In the genomic region with DNA sequence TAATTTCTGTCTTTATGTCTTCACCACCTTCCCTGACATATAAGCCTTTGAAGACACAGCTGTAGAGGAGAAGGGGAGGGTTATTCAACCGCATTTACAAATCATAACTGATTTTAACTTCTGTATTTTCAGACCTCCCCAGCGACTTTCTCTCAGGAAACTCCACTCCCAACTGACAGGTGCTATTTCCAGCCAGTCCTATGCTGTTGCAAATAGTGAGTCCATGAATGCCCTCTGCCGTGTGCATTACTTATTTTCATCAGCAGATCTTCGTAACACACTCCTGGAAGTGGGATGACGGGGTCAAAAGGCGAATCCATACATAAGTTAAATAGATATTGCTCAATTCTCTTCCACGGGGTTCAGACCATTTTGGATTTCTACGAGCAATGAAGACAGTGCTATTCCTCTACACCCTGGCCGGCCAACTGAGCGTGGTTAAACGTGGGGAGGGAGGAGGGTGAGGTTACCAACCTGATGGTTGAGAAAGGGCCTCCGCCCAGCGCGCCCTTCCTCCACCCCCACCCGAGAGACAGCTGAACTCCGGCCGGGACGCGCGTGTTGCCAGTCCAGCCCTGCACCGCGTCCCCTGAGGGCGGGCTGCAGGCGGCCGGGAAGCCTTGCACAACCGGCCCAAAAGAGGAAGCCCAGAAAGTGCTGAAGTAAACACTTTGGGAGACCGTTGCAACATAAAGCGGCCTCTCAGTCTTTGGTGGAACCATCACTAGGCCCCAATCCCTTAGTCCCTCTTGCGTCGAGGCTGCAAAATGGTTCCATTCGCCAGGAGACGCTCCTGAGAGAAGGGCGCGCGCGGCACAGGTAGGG, we compare ENCODE assay signal across 1 cellular context.
A peak's percentile ranks its signal among the peaks of the same experiment; 100 is the strongest.
TF ChIP-seq lines count a peak whose summit lies in the region.

A gene with protein sequence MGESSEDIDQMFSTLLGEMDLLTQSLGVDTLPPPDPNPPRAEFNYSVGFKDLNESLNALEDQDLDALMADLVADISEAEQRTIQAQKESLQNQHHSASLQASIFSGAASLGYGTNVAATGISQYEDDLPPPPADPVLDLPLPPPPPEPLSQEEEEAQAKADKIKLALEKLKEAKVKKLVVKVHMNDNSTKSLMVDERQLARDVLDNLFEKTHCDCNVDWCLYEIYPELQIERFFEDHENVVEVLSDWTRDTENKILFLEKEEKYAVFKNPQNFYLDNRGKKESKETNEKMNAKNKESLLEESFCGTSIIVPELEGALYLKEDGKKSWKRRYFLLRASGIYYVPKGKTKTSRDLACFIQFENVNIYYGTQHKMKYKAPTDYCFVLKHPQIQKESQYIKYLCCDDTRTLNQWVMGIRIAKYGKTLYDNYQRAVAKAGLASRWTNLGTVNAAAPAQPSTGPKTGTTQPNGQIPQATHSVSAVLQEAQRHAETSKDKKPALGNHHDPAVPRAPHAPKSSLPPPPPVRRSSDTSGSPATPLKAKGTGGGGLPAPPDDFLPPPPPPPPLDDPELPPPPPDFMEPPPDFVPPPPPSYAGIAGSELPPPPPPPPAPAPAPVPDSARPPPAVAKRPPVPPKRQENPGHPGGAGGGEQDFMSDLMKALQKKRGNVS (plus strand): TSS at position 705 of the 825 bp plus-strand sequence. CDS start 53,986 bp downstream, outside the sequence.

TF ChIP-seq in K562, 482 proteins besides CTCF, POLR2A, EP300 and RAD21:
- TF ChIP-seq MAFG (tag; conservative IDR thresholded peaks at IDR 0.05) (peak; percentile 50), POLR2B (IDR thresholded peaks at IDR 0.05; ENCODE audit: low read depth, partially characterized antibody) (no peak), TFAM (CRISPR knock-in tag; conservative IDR thresholded peaks at IDR 0.05) (no peak), IFI16 (CRISPR knock-in tag; IDR thresholded peaks at IDR 0.05) (no peak), ZNF778 (CRISPR knock-in tag; IDR thresholded peaks at IDR 0.05) (no peak), MAFF (IDR thresholded peaks at IDR 0.05; ENCODE audit: low read length) (peak; percentile 10; the same call in 1 of the 2 replicates), PTTG1 (tag; IDR thresholded peaks at IDR 0.05; ENCODE audit: low read depth) (no peak), ZBED1 (IDR thresholded peaks at IDR 0.05) (no peak), BCOR (IDR thresholded peaks at IDR 0.05) (no peak), ZNF212 (CRISPR knock-in tag; IDR thresholded peaks at IDR 0.05) (no peak), ZZZ3 (IDR thresholded peaks at IDR 0.05) (no peak), ZNF232 (CRISPR knock-in tag; IDR thresholded peaks at IDR 0.05) (no peak), ZSCAN32 (CRISPR knock-in tag; IDR thresholded peaks at IDR 0.05) (no peak), CEBPG (CRISPR knock-in tag; IDR thresholded peaks at IDR 0.05) (no peak), CEBPG (tag; conservative IDR thresholded peaks at IDR 0.05 in 1 of 2, IDR thresholded peaks at IDR 0.05 in 1 of 2) (no peak; a peak in 1 of 4 replicates), ZC3H11A (IDR thresholded peaks at IDR 0.05; ENCODE audit: low read depth, low read length) (no peak), GTF2F1 (IDR thresholded peaks at IDR 0.05; ENCODE audit: low read depth, low read length) (no peak), ZNF146 (CRISPR knock-in tag; IDR thresholded peaks at IDR 0.05; ENCODE audit: unreplicated experiment) (no peak), SPI1 (IDR thresholded peaks at IDR 0.05; ENCODE audit: borderline replicate concordance, low read depth, low read length) (peak; percentile 75; the same call in 1 of the 2 replicates), CREM (IDR thresholded peaks at IDR 0.05; ENCODE audit: low read depth) (no peak), CEBPB (tag; IDR thresholded peaks at IDR 0.05) (peak; percentile 85), TCFL5 (CRISPR knock-in tag; conservative IDR thresholded peaks at IDR 0.05) (no peak)
- TF ChIP-seq, protein P1, sequence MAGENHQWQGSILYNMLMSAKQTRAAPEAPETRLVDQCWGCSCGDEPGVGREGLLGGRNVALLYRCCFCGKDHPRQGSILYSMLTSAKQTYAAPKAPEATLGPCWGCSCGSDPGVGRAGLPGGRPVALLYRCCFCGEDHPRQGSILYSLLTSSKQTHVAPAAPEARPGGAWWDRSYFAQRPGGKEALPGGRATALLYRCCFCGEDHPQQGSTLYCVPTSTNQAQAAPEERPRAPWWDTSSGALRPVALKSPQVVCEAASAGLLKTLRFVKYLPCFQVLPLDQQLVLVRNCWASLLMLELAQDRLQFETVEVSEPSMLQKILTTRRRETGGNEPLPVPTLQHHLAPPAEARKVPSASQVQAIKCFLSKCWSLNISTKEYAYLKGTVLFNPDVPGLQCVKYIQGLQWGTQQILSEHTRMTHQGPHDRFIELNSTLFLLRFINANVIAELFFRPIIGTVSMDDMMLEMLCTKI (IDR thresholded peaks at IDR 0.05; ENCODE audit: partially characterized antibody): no peak
- TF ChIP-seq, protein P2, sequence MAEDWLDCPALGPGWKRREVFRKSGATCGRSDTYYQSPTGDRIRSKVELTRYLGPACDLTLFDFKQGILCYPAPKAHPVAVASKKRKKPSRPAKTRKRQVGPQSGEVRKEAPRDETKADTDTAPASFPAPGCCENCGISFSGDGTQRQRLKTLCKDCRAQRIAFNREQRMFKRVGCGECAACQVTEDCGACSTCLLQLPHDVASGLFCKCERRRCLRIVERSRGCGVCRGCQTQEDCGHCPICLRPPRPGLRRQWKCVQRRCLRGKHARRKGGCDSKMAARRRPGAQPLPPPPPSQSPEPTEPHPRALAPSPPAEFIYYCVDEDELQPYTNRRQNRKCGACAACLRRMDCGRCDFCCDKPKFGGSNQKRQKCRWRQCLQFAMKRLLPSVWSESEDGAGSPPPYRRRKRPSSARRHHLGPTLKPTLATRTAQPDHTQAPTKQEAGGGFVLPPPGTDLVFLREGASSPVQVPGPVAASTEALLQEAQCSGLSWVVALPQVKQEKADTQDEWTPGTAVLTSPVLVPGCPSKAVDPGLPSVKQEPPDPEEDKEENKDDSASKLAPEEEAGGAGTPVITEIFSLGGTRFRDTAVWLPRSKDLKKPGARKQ (CRISPR knock-in tag; IDR thresholded peaks at IDR 0.05): no peak
- TF ChIP-seq, protein P3, sequence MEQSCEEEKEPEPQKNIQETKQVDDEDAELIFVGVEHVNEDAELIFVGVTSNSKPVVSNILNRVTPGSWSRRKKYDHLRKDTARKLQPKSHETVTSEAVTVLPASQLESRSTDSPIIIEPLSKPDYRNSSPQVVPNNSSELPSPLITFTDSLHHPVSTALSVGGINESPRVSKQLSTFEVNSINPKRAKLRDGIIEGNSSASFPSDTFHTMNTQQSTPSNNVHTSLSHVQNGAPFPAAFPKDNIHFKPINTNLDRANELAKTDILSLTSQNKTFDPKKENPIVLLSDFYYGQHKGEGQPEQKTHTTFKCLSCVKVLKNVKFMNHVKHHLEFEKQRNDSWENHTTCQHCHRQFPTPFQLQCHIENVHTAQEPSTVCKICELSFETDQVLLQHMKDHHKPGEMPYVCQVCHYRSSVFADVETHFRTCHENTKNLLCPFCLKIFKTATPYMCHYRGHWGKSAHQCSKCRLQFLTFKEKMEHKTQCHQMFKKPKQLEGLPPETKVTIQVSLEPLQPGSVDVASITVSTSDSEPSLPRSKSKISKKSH (CRISPR knock-in tag; IDR thresholded peaks at IDR 0.05): no peak
- TF ChIP-seq, protein P4, sequence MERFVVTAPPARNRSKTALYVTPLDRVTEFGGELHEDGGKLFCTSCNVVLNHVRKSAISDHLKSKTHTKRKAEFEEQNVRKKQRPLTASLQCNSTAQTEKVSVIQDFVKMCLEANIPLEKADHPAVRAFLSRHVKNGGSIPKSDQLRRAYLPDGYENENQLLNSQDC (CRISPR knock-in tag; IDR thresholded peaks at IDR 0.05): no peak
